Comparison of ENCODE assay signal across 12 cellular contexts in the genomic region with DNA sequence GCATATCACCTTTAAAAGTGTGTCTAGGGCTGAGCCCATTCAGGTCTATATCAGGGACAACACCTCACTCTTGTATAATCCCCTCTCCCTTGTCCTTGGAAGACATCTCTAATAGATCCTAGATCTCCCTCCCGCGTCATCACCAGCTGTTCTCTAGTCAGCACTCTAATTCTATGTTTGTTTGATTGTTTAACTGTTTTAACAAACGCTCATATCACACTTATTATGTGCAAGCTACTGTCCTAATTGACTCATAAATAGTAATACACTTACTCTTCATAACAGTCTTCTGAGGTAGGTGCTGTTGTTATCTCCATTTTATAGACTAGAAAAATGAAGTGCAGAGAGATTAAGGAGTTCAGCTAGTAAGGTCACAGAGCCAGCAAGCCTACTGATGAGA. TPM values are rescaled to one million over a fixed set of nuclear protein-coding genes. Genes with fewer than 3 reads are reported as not detected.
DNase-seq lines count a peak whose midpoint lies in the region; ATAC-seq and TF ChIP-seq lines count a peak whose summit lies in the region.
"Had no signal": no experiment of that assay in that cellular context is flagged by ENCODE, and none has a peak within 500 bp of the region (broad histone marks: within the 10 kb centered on the region; RNA-seq: fewer than 3 reads in every experiment).

No MANE protein-coding gene starts in this region.

- no peaks in the 10 kb centered on the region for H3K9me3 ChIP-seq in SK-N-SH
- no peaks in the 10 kb centered on the region; the same call in 1 of the 2 replicates for H3K9me3 ChIP-seq in Caco-2
- H3K9me3 ChIP-seq: ascending aorta had no signal

- CTCF ChIA-PET in SK-N-SH (lab: Yijun Ruan, JAX) (interaction anchor here (0.6 to 5.6 kb wide), 21 partner anchors 9 to 1950 kb away, joined by 3 to 67 read pairs (median 5); no protein-coding TSS in a partner anchor), Caco-2 (lab: Charles Lee) (interaction anchor here (1.2 to 2.6 kb wide), 6 partner anchors 9 to 165 kb away, joined by 3 to 27 read pairs (median 7); partner anchors contain the start of gene GALNT5)

- WGBS in SK-N-SH (ENCODE audit: low lambda C conversion rate) = 14% methylated on average over 3 of the region's 3 CpGs

- H3K9me3 Mint-ChIP-seq in osteocyte (ENCODE audit: unreplicated experiment) = no peaks in the 10 kb centered on the region
- no peaks in the 10 kb centered on the region for H3K9me3 Mint-ChIP-seq in Caco-2 (ENCODE audit: unreplicated experiment)
- H3K9me3 Mint-ChIP-seq: mesothelial cell of epicardium had no signal

- H3K4me1 Mint-ChIP-seq in osteocyte (ENCODE audit: unreplicated experiment) = peaks cover 31% of the 10 kb centered on the region
- H3K4me1 Mint-ChIP-seq in Caco-2 (ENCODE audit: low read depth, unreplicated experiment) = peaks cover 11% of the 10 kb centered on the region

- no peaks in the 10 kb centered on the region for H4K20me1 ChIP-seq in SK-N-SH (ENCODE audit: insufficient read depth)

- H3K27ac Mint-ChIP-seq in osteocyte (ENCODE audit: unreplicated experiment) = peak overlapping the region; percentile 68
- no peak overlapping the region for H3K27ac Mint-ChIP-seq in Caco-2 (ENCODE audit: unreplicated experiment)
- H3K27ac Mint-ChIP-seq: mesothelial cell of epicardium had no signal

- BruUV-seq in Caco-2 (replicated peaks; lab: Mats Ljungman, UMichigan) = no TSS peak

- H3K9ac ChIP-seq in SK-N-SH = no peak overlapping the region

- H3F3A ChIP-seq in SK-N-SH (replicated peaks; ENCODE audit: insufficient read depth) = no peaks in the 10 kb centered on the region

- no peak for DNase-seq in SK-N-SH
- DNase-seq in osteocyte (ENCODE audit: extremely low spot score, unreplicated experiment) = no peak
- no peak for DNase-seq in SW480 (ENCODE audit: low spot score)
- no peak for DNase-seq in Caco-2
- no peak for DNase-seq in Ammon's horn (ENCODE audit: low spot score)

- H3K36me3 ChIP-seq in SK-N-SH (replicated peaks in 1 of 2; ENCODE audit: control insufficient read depth in 1 of 2, insufficient read depth in 2 of 2, low read length in 1 of 2) = no peaks in the 10 kb centered on the region
- no peaks in the 10 kb centered on the region for H3K36me3 ChIP-seq in Caco-2 (ENCODE audit: control insufficient read depth, insufficient read depth, low read length)
- H3K36me3 ChIP-seq: ascending aorta had no signal

- H3K9me2 ChIP-seq in SK-N-SH = no peaks in the 10 kb centered on the region

- POLR2A ChIA-PET in SK-N-SH (lab: Yijun Ruan, JAX) = no interaction called here
- POLR2A ChIA-PET in Caco-2 (lab: Charles Lee) = no interaction called here

- TF ChIP-seq EP300 in SK-N-SH (IDR thresholded peaks at IDR 0.05; ENCODE audit: borderline replicate concordance in 1 of 2, low read depth in 1 of 2, low read length in 1 of 2) = no peak

- H3K4me3 ChIP-seq in SK-N-SH (ENCODE audit: low read depth in 2 of 2, low read length in 1 of 2) (0 out of 4 replicates have a peak overlapping the region, but pooled peaks of 1 of the 2 experiments have one; percentile 22), Caco-2 (ENCODE audit: low read depth, low read length) (no peak overlapping the region)
- H3K4me3 ChIP-seq: ascending aorta, smooth muscle cell had no signal

- H2AFZ ChIP-seq in SK-N-SH (ENCODE audit: low read depth) = no peak overlapping the region

- intact Hi-C loops in Caco-2 (cut with micrococcal nuclease; ENCODE audit: unreplicated experiment) = loop anchor here (1.0 to 2.0 kb wide), 3 partner anchors 9 to 166 kb away; no protein-coding TSS in a partner anchor

- H3K27me3 ChIP-seq in SK-N-SH (ENCODE audit: insufficient read depth) (peaks cover 31% of the 10 kb centered on the region; the same call in 1 of the 2 replicates), Caco-2 (replicated peaks; ENCODE audit: control insufficient read depth, insufficient read depth, low read length) (no peaks in the 10 kb centered on the region)
- H3K27me3 ChIP-seq: ascending aorta had no signal

- H3K4me2 ChIP-seq in SK-N-SH = no peak overlapping the region
- H3K4me2 ChIP-seq: smooth muscle cell had no signal

- no peak overlapping the region for H3K27ac ChIP-seq in SK-N-SH (ENCODE audit: low read depth in 2 of 2, low read length in 1 of 2)
- H3K27ac ChIP-seq: ascending aorta had no signal

- H3K36me3 Mint-ChIP-seq in osteocyte (ENCODE audit: unreplicated experiment) (no peaks in the 10 kb centered on the region), Caco-2 (ENCODE audit: insufficient read depth, unreplicated experiment) (no peaks in the 10 kb centered on the region)
- H3K36me3 Mint-ChIP-seq: mesothelial cell of epicardium had no signal

- H3K4me1 ChIP-seq in SK-N-SH (ENCODE audit: control insufficient read depth in 1 of 2, insufficient read depth in 2 of 2, low read depth in 1 of 2, low read length in 1 of 2) (no peaks in the 10 kb centered on the region), Caco-2 (peaks cover 38% of the 10 kb centered on the region)

- TF ChIP-seq CTCF in SK-N-SH (IDR thresholded peaks at IDR 0.05) (no peak), osteocyte (IDR thresholded peaks at IDR 0.05) (no peak), Caco-2 (IDR thresholded peaks at IDR 0.05; ENCODE audit: insufficient read depth in 1 of 2, low read depth in 1 of 2, low read length in 1 of 2, severe bottlenecking in 1 of 2, unreplicated experiment in 1 of 2) (no peak)

- no peak overlapping the region for H3K4me3 Mint-ChIP-seq in osteocyte (ENCODE audit: unreplicated experiment)
- H3K4me3 Mint-ChIP-seq in Caco-2 (ENCODE audit: unreplicated experiment) = no peak overlapping the region
- H3K4me3 Mint-ChIP-seq: mesothelial cell of epicardium had no signal

- H3K27me3 Mint-ChIP-seq in osteocyte (ENCODE audit: unreplicated experiment) (peaks cover 16% of the 10 kb centered on the region), Caco-2 (ENCODE audit: insufficient read depth, unreplicated experiment) (no peaks in the 10 kb centered on the region)

- TF ChIP-seq RAD21 in SK-N-SH (IDR thresholded peaks at IDR 0.05; ENCODE audit: low read length) = no peak

- no peaks in the 10 kb centered on the region for H3K79me2 ChIP-seq in SK-N-SH (ENCODE audit: insufficient read depth)

- peak; percentile 15; the same call in 1 of the 3 replicates for ATAC-seq in SK-N-SH treated with all-trans-retinoic acid at 6 μM for 48 hours
- ATAC-seq in HG02571 (IDR thresholded peaks at IDR 0.05; ENCODE audit: unreplicated experiment) = peak; percentile 25
- ATAC-seq in HG03565 (IDR thresholded peaks at IDR 0.05; ENCODE audit: unreplicated experiment) = peak; percentile 16

TF ChIP-seq in SK-N-SH treated with all-trans-retinoic acid at 6 μM for 48 hours, 23 proteins besides CTCF, POLR2A, EP300 and RAD21 (continues in another document):
- TF ChIP-seq PPARA (CRISPR knock-in tag; IDR thresholded peaks at IDR 0.05; ENCODE audit: borderline replicate concordance) = no peak
- TF ChIP-seq, protein P1, sequence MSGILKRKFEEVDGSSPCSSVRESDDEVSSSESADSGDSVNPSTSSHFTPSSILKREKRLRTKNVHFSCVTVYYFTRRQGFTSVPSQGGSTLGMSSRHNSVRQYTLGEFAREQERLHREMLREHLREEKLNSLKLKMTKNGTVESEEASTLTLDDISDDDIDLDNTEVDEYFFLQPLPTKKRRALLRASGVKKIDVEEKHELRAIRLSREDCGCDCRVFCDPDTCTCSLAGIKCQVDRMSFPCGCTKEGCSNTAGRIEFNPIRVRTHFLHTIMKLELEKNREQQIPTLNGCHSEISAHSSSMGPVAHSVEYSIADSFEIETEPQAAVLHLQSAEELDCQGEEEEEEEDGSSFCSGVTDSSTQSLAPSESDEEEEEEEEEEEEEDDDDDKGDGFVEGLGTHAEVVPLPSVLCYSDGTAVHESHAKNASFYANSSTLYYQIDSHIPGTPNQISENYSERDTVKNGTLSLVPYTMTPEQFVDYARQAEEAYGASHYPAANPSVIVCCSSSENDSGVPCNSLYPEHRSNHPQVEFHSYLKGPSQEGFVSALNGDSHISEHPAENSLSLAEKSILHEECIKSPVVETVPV (CRISPR knock-in tag; IDR thresholded peaks at IDR 0.05) = no peak
- no peak for TF ChIP-seq TOX (CRISPR knock-in tag; IDR thresholded peaks at IDR 0.05; ENCODE audit: borderline replicate concordance)
- no peak for TF ChIP-seq BACH2 (CRISPR knock-in tag; IDR thresholded peaks at IDR 0.05; ENCODE audit: borderline replicate concordance)

TF ChIP-seq in SK-N-SH, 30 proteins besides CTCF, POLR2A, EP300 and RAD21:
- TF ChIP-seq, protein P2, sequence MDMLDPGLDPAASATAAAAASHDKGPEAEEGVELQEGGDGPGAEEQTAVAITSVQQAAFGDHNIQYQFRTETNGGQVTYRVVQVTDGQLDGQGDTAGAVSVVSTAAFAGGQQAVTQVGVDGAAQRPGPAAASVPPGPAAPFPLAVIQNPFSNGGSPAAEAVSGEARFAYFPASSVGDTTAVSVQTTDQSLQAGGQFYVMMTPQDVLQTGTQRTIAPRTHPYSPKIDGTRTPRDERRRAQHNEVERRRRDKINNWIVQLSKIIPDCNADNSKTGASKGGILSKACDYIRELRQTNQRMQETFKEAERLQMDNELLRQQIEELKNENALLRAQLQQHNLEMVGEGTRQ (IDR thresholded peaks at IDR 0.05; ENCODE audit: borderline replicate concordance, low read depth, low read length) = no peak
- no peak for TF ChIP-seq TAF1 (IDR thresholded peaks at IDR 0.05; ENCODE audit: borderline replicate concordance, low read depth, low read length)
- no peak for TF ChIP-seq JUND (IDR thresholded peaks at IDR 0.05)
- TF ChIP-seq NRF1 (IDR thresholded peaks at IDR 0.05; ENCODE audit: low read depth, low read length) = no peak
- TF ChIP-seq TCF12 (IDR thresholded peaks at IDR 0.05) = no peak
- TF ChIP-seq SMC3 (IDR thresholded peaks at IDR 0.05; ENCODE audit: low read depth, low read length) = no peak
- no peak for TF ChIP-seq RFX5 (IDR thresholded peaks at IDR 0.05; ENCODE audit: low read length)
TF ChIP-seq in SK-N-SH: peak in this region for 0.

RNA-seq across cellular contexts. Expression of gene ERMN, which starts 1.6 kb away (rescaled TPM):
- polyA plus RNA-seq in SK-N-SH (2012; rRNA removed) = not detected in 2 replicates
- not detected in 2 replicates for polyA plus RNA-seq in SK-N-SH (2012; cell fraction: cytosol; rRNA removed)
- not detected in 2 replicates for polyA plus RNA-seq in SK-N-SH (2012; cell fraction: nucleus; rRNA removed)
- total RNA-seq in osteocyte (not detected in 2 replicates), Caco-2 (2022) (0.44 and 0.61 TPM in 2 replicates)
- total RNA-seq: ascending aorta, mesothelial cell of epicardium, NCI-H460, smooth muscle cell had no signal
- polyA plus RNA-seq: smooth muscle cell had no signal
